17 cellular contexts compared by ENCODE assay signal in genomic region chr21:35780983-35781382, GRCh38.
DNase-seq lines count a peak whose midpoint lies in the region; ATAC-seq and TF ChIP-seq lines count a peak whose summit lies in the region.
"Had no signal": no experiment of that assay in that cellular context is flagged by ENCODE, and none has a peak within 500 bp of the region (broad histone marks: within the 10 kb centered on the region; RNA-seq: fewer than 3 reads in every experiment).

No MANE protein-coding gene starts in this region.

- ATAC-seq in RWPE2 (ENCODE audit: low read depth) = no peak
- no peak for ATAC-seq in GM19035 (IDR thresholded peaks at IDR 0.05; ENCODE audit: unreplicated experiment)
- ATAC-seq: GM12878 had no signal

- no peaks in the 10 kb centered on the region for H4K20me1 ChIP-seq in BLaER1 treated with 17β-estradiol and CSF1 and Interleukin-3, amounts not matched to agents 10 nM and 100 nM
- no peaks in the 10 kb centered on the region for H4K20me1 ChIP-seq in osteoblast (ENCODE audit: insufficient read depth, low read length)

- peak overlapping the region in 9 of 11 experiments; percentile 38 to 59 (median 51); a peak in 18 of 22 replicates for H3K4me2 ChIP-seq in BLaER1 treated with 17β-estradiol and CSF1 and Interleukin-3, amounts not matched to agents 10 nM and 100 nM
- H3K4me2 ChIP-seq in osteoblast (ENCODE audit: insufficient read depth, low read length) = no peak overlapping the region

- peak overlapping the region; percentile 92 for H3K27ac Mint-ChIP-seq in chondrocyte (ENCODE audit: unreplicated experiment)
- H3K27ac Mint-ChIP-seq: CD14-positive monocyte; CD4-positive, alpha-beta memory T cell had no signal

- H3K9me3 Mint-ChIP-seq in chondrocyte (ENCODE audit: low read depth) = peaks cover 8% of the 10 kb centered on the region

- H3K36me3 ChIP-seq in BLaER1 treated with 17β-estradiol and CSF1 and Interleukin-3, amounts not matched to agents 10 nM and 100 nM = no peaks in the 10 kb centered on the region
- no peaks in the 10 kb centered on the region for H3K36me3 ChIP-seq in RWPE2 (ENCODE audit: low read depth)
- H3K36me3 ChIP-seq in osteoblast (ENCODE audit: insufficient read depth, low read length) = no peaks in the 10 kb centered on the region
- H3K36me3 ChIP-seq: BE2C, HAP-1 had no signal

- H3K27me3 ChIP-seq in BLaER1 treated with 17β-estradiol and CSF1 and Interleukin-3, amounts not matched to agents 10 nM and 100 nM = no peaks in the 10 kb centered on the region
- H3K27me3 ChIP-seq in RWPE2 (ENCODE audit: insufficient read depth, poor library complexity, severe bottlenecking) (no peaks in the 10 kb centered on the region), osteoblast (ENCODE audit: insufficient read depth, low read length) (no peaks in the 10 kb centered on the region)
- H3K27me3 ChIP-seq: BE2C had no signal

- H3K79me2 ChIP-seq in osteoblast (ENCODE audit: insufficient read depth, low read length) = no peaks in the 10 kb centered on the region

- H3K4me1 Mint-ChIP-seq in chondrocyte (ENCODE audit: low read depth) = peaks cover 19% of the 10 kb centered on the region
- H3K4me1 Mint-ChIP-seq: CD14-positive monocyte; CD4-positive, alpha-beta memory T cell had no signal

- no peak overlapping the region for H3K4me3 Mint-ChIP-seq in chondrocyte (ENCODE audit: unreplicated experiment)
- H3K4me3 Mint-ChIP-seq: CD14-positive monocyte; CD4-positive, alpha-beta memory T cell had no signal

- H2AFZ ChIP-seq in osteoblast (ENCODE audit: low read length) = no peak overlapping the region
- H2AFZ ChIP-seq: GM23248 had no signal

- peak overlapping the region in 4 of 11 experiments; percentile 6 to 45 (median 38); a peak in 1 of 22 replicates for H3K27ac ChIP-seq in BLaER1 treated with 17β-estradiol and CSF1 and Interleukin-3, amounts not matched to agents 10 nM and 100 nM
- H3K27ac ChIP-seq in RWPE2 (ENCODE audit: poor library complexity, severe bottlenecking) = peak overlapping the region; percentile 71
- H3K27ac ChIP-seq in osteoblast (ENCODE audit: low read depth, low read length) = peak overlapping the region; percentile 96

- no peak overlapping the region for H3K4me3 ChIP-seq in BLaER1 treated with 17β-estradiol and CSF1 and Interleukin-3, amounts not matched to agents 10 nM and 100 nM
- H3K4me3 ChIP-seq in RWPE2 (ENCODE audit: severe bottlenecking) = no peak overlapping the region
- no peak overlapping the region for H3K4me3 ChIP-seq in osteoblast (ENCODE audit: insufficient read depth, low read length)
- H3K4me3 ChIP-seq: GM12878, HAP-1 had no signal

- peaks cover 0 to 17% (median 14%) of the 10 kb centered on the region in 11 experiments; a peak in 14 of 22 replicates for H3K9me3 ChIP-seq in BLaER1 treated with 17β-estradiol and CSF1 and Interleukin-3, amounts not matched to agents 10 nM and 100 nM (replicated peaks in 1 of 11)
- H3K9me3 ChIP-seq in RWPE2 (ENCODE audit: severe bottlenecking) (no peaks in the 10 kb centered on the region), osteoblast (ENCODE audit: low read depth, low read length) (no peaks in the 10 kb centered on the region)
- H3K9me3 ChIP-seq: BE2C had no signal

- no peaks in the 10 kb centered on the region for H3K27me3 Mint-ChIP-seq in chondrocyte (ENCODE audit: low read depth)

- H3K36me3 Mint-ChIP-seq in chondrocyte (ENCODE audit: low read depth) = no peaks in the 10 kb centered on the region
- H3K36me3 Mint-ChIP-seq: CD14-positive monocyte; CD4-positive, alpha-beta memory T cell had no signal

- H3K9ac ChIP-seq in BLaER1 treated with 17β-estradiol and CSF1 and Interleukin-3, amounts not matched to agents 10 nM and 100 nM = no peak overlapping the region
- H3K9ac ChIP-seq: GM23248 had no signal

- no peak for DNase-seq in RWPE2 (ENCODE audit: low spot score)
- DNase-seq in chondrocyte (ENCODE audit: low spot score) = no peak
- DNase-seq in osteoblast (ENCODE audit: insufficient read length, low spot score, missing footprints) = no peak
- DNase-seq in NOMO-1 treated with dmso at 0.1 percent for 144 hours (lab: John Stamatoyannopoulos, UW; ENCODE audit: unreplicated experiment) = no peak
- DNase-seq in NCI-H1930 (lab: John Stamatoyannopoulos, UW) = no peak
- no peak for DNase-seq in DMS 273 treated with DMSO at 0.1 percent for 48 hours (lab: John Stamatoyannopoulos, UW)
- DNase-seq: ACHN; BE2C; CD4-positive, alpha-beta memory T cell; DMS79 treated with DMSO at 0.1 percent for 48 hours; GF-D8; GM23248 had no signal

- H3K4me1 ChIP-seq in BLaER1 treated with 17β-estradiol and CSF1 and Interleukin-3, amounts not matched to agents 10 nM and 100 nM = peaks cover 16 to 20% (median 18%) of the 10 kb centered on the region in 10 experiments
- peaks cover 25% of the 10 kb centered on the region for H3K4me1 ChIP-seq in RWPE2 (ENCODE audit: insufficient read depth, poor library complexity, severe bottlenecking)
- peaks cover 21% of the 10 kb centered on the region for H3K4me1 ChIP-seq in osteoblast (ENCODE audit: insufficient read depth, low read length)
- H3K4me1 ChIP-seq: BE2C, HAP-1 had no signal

- TF ChIP-seq CTCF in RWPE2 (IDR thresholded peaks at IDR 0.05; ENCODE audit: poor library complexity, severe bottlenecking) (no peak), chondrocyte (IDR thresholded peaks at IDR 0.05) (no peak), osteoblast (IDR thresholded peaks at IDR 0.05; ENCODE audit: extremely low read depth, low read depth, low read length) (no peak)
